Comparison of ENCODE assay signal across 26 cellular contexts in the genomic region with DNA sequence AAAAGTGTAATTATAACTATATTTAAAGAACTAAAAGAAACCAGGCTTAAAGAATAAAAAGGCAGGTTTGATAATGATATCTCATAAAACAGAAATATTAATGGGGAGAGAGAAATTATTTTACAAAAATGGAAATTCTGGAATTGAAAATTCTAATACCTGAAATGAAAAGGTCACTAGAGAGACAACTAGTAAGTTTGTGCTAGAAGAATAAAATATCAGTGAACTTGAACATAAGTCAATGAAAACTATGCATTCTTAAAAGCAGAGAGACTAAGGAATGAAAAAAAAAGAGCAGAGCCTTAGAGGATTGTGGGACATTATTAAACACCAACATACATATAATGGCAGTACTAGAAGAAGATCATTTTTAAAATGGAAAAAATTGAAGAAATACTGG.
A peak's percentile ranks its signal among the peaks of the same experiment; 100 is the strongest.
DNase-seq lines count a peak whose midpoint lies in the region; ATAC-seq, FAIRE-seq and TF ChIP-seq lines count a peak whose summit lies in the region.
"Had no signal": no experiment of that assay in that cellular context is flagged by ENCODE, and none has a peak within 500 bp of the region (broad histone marks: within the 10 kb centered on the region; RNA-seq: fewer than 3 reads in every experiment).

No MANE protein-coding gene starts in this region.

- H4K20me1 ChIP-seq in K562 (replicated peaks; ENCODE audit: control insufficient read depth, insufficient read depth, low read length): no peaks in the 10 kb centered on the region
- H4K20me1 ChIP-seq: BLaER1 had no signal

- no peaks in the 10 kb centered on the region for H3K79me2 ChIP-seq in K562 (ENCODE audit: control insufficient read depth, insufficient read depth, low read length)

- DNase-seq in K562 (ENCODE audit: extremely low read depth in 1 of 4, low spot score in 3 of 4) (no peak), myocyte (ENCODE audit: low read depth) (peak; percentile 3), Right ventricle myocardium superior (no peak), substantia nigra (lab: John Stamatoyannopoulos, UW) (no peak)
- no peak for DNase-seq in stimulated activated CD4-positive, alpha-beta T cell treated with anti-CD3 and anti-CD28 coated beads, Interleukin-4, amount 100 ng/mL, for 24 hours
- DNase-seq: 8988T; ACHN; BE2C; C1 segment of cervical spinal cord; CD4-positive, alpha-beta memory T cell; CD4-positive, CD25-positive, alpha-beta regulatory T cell; CD8-positive, alpha-beta memory T cell; COR-L47; DMS 273 treated with DMSO at 0.1 percent for 48 hours; DMS153; DMS53; DMS79; DND-41; EL; GDM1 had no signal

- intact Hi-C loops in K562 (cut with micrococcal nuclease): no loop called here
- intact Hi-C loops in Right ventricle myocardium superior (cut with DNase I): no loop called here

- H2AFZ ChIP-seq in K562 (ENCODE audit: low read depth, low read length): no peak overlapping the region

- H3K36me3 ChIP-seq in HEK293 (ENCODE audit: control insufficient read depth in 2 of 2, insufficient read depth in 1 of 2, low read length in 2 of 2) (no peaks in the 10 kb centered on the region), K562 (ENCODE audit: control insufficient read depth, insufficient read depth, low read length) (no peaks in the 10 kb centered on the region)
- H3K36me3 ChIP-seq: BE2C, BLaER1 had no signal

- ATAC-seq in K562 (no peak), Right ventricle myocardium superior (ENCODE audit: poor library complexity) (no peak)
- ATAC-seq: GM12878 had no signal

- H3K9me1 ChIP-seq in K562 (ENCODE audit: control insufficient read depth, insufficient read depth, low read length): no peaks in the 10 kb centered on the region

- TF ChIP-seq RAD21 in K562 (CRISPR knock-in tag; conservative IDR thresholded peaks at IDR 0.05 in 1 of 2, IDR thresholded peaks at IDR 0.05 in 1 of 2): no peak

- H3K4me2 ChIP-seq in K562 (ENCODE audit: insufficient read depth, low read length): no peak overlapping the region
- H3K4me2 ChIP-seq: BLaER1 had no signal

- no peak for TF ChIP-seq EP300 in K562 (IDR thresholded peaks at IDR 0.05; ENCODE audit: low read length)

- FAIRE-seq in K562 (lab: Jason Lieb, UNC): no peak
- FAIRE-seq: A204.1, GM12878, GM12892, GM18507 had no signal

- H3K9ac ChIP-seq in K562 (ENCODE audit: insufficient read depth in 1 of 2, low read depth in 2 of 2, low read length in 2 of 2): no peak overlapping the region
- H3K9ac ChIP-seq: BLaER1 had no signal

- H3K27ac ChIP-seq in HEK293 (ENCODE audit: extremely low read depth, low read depth, low read length): no peak overlapping the region
- H3K27ac ChIP-seq in K562 (ENCODE audit: extremely low read depth, low read depth, low read length): no peak overlapping the region
- no peak overlapping the region for H3K27ac ChIP-seq in substantia nigra (ENCODE audit: low read depth, low read length, poor library complexity, severe bottlenecking)
- H3K27ac ChIP-seq: BLaER1 had no signal

- POLR2A ChIA-PET in HEK293 (lab: Yijun Ruan, JAX) (no interaction called here), K562 (lab: Yijun Ruan, JAX) (no interaction called here)

- in situ Hi-C loops in K562 (cut with MboI): no loop called here

- H3K4me3 ChIP-seq in HEK293 (ENCODE audit: low read depth, low read length) (no peak overlapping the region), K562 (no peak overlapping the region)
- H3K4me3 ChIP-seq: BLaER1, GM12878 had no signal

- no peak for TF ChIP-seq POLR2A in K562 (conservative IDR thresholded peaks at IDR 0.05)

- no TSS peak for BruUV-seq in K562 (replicated peaks; lab: Mats Ljungman, UMichigan)

- H3K4me1 ChIP-seq in HEK293 (ENCODE audit: control insufficient read depth, insufficient read depth, low read length) (no peaks in the 10 kb centered on the region), K562 (replicated peaks in 1 of 2; ENCODE audit: control insufficient read depth in 2 of 2, insufficient read depth in 2 of 2, low read length in 2 of 2) (no peaks in the 10 kb centered on the region)
- H3K4me1 ChIP-seq: BE2C, BLaER1 had no signal

- CTCF ChIA-PET in HEK293 (lab: Yijun Ruan, JAX): no interaction called here
- CTCF ChIA-PET in K562 (lab: Yijun Ruan, JAX; ENCODE audit: low intra/inter-chr PET ratio): no interaction called here

- H3K27me3 ChIP-seq in K562 (ENCODE audit: control insufficient read depth in 2 of 2, insufficient read depth in 2 of 2, low read length in 2 of 2): no peaks in the 10 kb centered on the region
- H3K27me3 ChIP-seq: BE2C, BLaER1 had no signal

- no peaks in the 10 kb centered on the region for H3K9me3 ChIP-seq in HEK293 (ENCODE audit: control insufficient read depth, insufficient read depth, low read depth, low read length)
- H3K9me3 ChIP-seq in K562 (replicated peaks; ENCODE audit: control insufficient read depth, insufficient read depth, low read depth, low read length): peaks cover 1% of the 10 kb centered on the region; the same call in 1 of the 2 replicates
- H3K9me3 ChIP-seq: BE2C had no signal

- TF ChIP-seq CTCF in HEK293 (tag by site-specific recombination; IDR thresholded peaks at IDR 0.05) (no peak), K562 (IDR thresholded peaks at IDR 0.05 in 2 of 3, conservative IDR thresholded peaks at IDR 0.05 in 1 of 3; ENCODE audit: insufficient read depth in 2 of 3, low read depth in 1 of 3, low read length in 3 of 3) (no peak)

TF ChIP-seq in HEK293, 187 proteins besides CTCF, POLR2A, EP300 and RAD21 (continues in another document):
- TF ChIP-seq HOXA7 (CRISPR knock-in tag; IDR thresholded peaks at IDR 0.05; ENCODE audit: borderline replicate concordance) (no peak), ZNF19 (tag by site-specific recombination; IDR thresholded peaks at IDR 0.05; ENCODE audit: low read depth) (no peak), ZNF76 (tag by site-specific recombination; IDR thresholded peaks at IDR 0.05; ENCODE audit: borderline replicate concordance, low read depth) (no peak), ZNF133 (tag by site-specific recombination; IDR thresholded peaks at IDR 0.05) (peak; percentile 78), SETDB1 (IDR thresholded peaks at IDR 0.05; ENCODE audit: insufficient read length, low read length) (peak; percentile 82)
- TF ChIP-seq, protein P1, sequence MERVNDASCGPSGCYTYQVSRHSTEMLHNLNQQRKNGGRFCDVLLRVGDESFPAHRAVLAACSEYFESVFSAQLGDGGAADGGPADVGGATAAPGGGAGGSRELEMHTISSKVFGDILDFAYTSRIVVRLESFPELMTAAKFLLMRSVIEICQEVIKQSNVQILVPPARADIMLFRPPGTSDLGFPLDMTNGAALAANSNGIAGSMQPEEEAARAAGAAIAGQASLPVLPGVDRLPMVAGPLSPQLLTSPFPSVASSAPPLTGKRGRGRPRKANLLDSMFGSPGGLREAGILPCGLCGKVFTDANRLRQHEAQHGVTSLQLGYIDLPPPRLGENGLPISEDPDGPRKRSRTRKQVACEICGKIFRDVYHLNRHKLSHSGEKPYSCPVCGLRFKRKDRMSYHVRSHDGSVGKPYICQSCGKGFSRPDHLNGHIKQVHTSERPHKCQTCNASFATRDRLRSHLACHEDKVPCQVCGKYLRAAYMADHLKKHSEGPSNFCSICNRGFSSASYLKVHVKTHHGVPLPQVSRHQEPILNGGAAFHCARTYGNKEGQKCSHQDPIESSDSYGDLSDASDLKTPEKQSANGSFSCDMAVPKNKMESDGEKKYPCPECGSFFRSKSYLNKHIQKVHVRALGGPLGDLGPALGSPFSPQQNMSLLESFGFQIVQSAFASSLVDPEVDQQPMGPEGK (tag by site-specific recombination; IDR thresholded peaks at IDR 0.05): no peak

TF ChIP-seq in K562, 482 proteins besides CTCF, POLR2A, EP300 and RAD21 (continues in another document):
- TF ChIP-seq RBM22 (IDR thresholded peaks at IDR 0.05; ENCODE audit: low read depth, low read length, poor library complexity, severe bottlenecking) (no peak), GTF2F1 (IDR thresholded peaks at IDR 0.05; ENCODE audit: low read depth, low read length) (no peak), TRIM28 (IDR thresholded peaks at IDR 0.05) (0 out of 2 replicates have a peak, but pooled peaks have one; percentile 52)
- TF ChIP-seq, protein P2, sequence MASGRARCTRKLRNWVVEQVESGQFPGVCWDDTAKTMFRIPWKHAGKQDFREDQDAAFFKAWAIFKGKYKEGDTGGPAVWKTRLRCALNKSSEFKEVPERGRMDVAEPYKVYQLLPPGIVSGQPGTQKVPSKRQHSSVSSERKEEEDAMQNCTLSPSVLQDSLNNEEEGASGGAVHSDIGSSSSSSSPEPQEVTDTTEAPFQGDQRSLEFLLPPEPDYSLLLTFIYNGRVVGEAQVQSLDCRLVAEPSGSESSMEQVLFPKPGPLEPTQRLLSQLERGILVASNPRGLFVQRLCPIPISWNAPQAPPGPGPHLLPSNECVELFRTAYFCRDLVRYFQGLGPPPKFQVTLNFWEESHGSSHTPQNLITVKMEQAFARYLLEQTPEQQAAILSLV (tag; IDR thresholded peaks at IDR 0.05): no peak
- TF ChIP-seq, protein P3, sequence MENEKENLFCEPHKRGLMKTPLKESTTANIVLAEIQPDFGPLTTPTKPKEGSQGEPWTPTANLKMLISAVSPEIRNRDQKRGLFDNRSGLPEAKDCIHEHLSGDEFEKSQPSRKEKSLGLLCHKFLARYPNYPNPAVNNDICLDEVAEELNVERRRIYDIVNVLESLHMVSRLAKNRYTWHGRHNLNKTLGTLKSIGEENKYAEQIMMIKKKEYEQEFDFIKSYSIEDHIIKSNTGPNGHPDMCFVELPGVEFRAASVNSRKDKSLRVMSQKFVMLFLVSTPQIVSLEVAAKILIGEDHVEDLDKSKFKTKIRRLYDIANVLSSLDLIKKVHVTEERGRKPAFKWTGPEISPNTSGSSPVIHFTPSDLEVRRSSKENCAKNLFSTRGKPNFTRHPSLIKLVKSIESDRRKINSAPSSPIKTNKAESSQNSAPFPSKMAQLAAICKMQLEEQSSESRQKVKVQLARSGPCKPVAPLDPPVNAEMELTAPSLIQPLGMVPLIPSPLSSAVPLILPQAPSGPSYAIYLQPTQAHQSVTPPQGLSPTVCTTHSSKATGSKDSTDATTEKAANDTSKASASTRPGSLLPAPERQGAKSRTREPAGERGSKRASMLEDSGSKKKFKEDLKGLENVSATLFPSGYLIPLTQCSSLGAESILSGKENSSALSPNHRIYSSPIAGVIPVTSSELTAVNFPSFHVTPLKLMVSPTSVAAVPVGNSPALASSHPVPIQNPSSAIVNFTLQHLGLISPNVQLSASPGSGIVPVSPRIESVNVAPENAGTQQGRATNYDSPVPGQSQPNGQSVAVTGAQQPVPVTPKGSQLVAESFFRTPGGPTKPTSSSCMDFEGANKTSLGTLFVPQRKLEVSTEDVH (IDR thresholded peaks at IDR 0.05; ENCODE audit: low read depth, partially characterized antibody): no peak
